Comparison of ENCODE assay signal across 11 cellular contexts in the genomic region with DNA sequence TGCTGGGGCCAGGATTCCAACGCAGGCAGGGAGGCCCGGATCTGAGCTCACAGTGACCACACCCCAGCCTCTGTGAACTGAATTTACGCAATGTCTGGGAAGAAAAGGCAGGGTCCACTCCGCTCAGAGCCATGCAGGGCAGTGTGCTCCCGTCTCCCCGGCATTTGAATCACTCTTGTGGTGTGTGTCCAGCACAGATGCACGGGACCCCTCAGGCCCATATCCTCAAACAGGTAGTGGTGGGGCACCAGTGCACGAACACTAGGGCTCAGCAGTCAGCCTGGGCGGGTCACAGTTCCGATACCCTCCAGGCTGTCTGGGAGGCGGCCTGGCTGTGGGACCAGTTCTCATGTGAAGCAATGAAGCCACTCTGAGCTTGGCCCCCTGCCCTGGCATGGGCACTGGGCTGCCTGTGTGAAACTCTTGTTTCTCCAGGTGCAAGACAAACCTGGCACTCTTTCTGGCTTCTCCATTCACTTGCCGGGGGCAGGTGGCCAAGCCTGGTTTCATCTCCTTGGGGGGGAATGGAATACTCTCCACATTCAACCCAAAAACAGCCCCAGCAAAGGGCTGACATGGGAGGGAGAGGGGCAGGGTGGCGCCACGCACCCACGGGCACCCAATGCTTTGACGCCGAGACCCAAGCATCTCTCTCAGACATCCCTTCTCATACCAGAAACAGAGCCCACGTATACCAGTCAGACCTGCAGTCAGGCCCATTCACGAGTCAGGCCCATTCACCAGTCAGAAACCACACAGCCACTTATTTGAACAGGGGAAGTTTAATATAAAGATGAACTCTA. TPM values are rescaled to one million over a fixed set of nuclear protein-coding genes. Genes with fewer than 3 reads are reported as not detected.
DNase-seq lines count a peak whose midpoint lies in the region; ATAC-seq and TF ChIP-seq lines count a peak whose summit lies in the region.
"Had no signal": no experiment of that assay in that cellular context is flagged by ENCODE, and none has a peak within 500 bp of the region (broad histone marks: within the 10 kb centered on the region; RNA-seq: fewer than 3 reads in every experiment).

No MANE protein-coding gene starts in this region.

- 87% methylated on average over 12 of the region's 19 CpGs for WGBS in mesenchymal stem cell
- WGBS in upper lobe of left lung, 2 donors, result 75 to 76% methylated on average over 12 to 19 of the region's 19 CpGs

- H3K4ac ChIP-seq in mesenchymal stem cell (ENCODE audit: low read depth in 1 of 2, low read length in 2 of 2), result no peak overlapping the region

- H3K27ac ChIP-seq in mesenchymal stem cell (ENCODE audit: low read length, poor library complexity, severe bottlenecking) (no peak overlapping the region), upper lobe of left lung (peak overlapping the region in 2 of 4 donors; percentile 40 to 68)
- H3K27ac ChIP-seq: WERI-Rb-1 had no signal

- H3K4me2 ChIP-seq in mesenchymal stem cell (ENCODE audit: low read length, poor library complexity, severe bottlenecking), result no peak overlapping the region

- H3K4me3 ChIP-seq in epithelial cell of esophagus (ENCODE audit: low read length) (no peak overlapping the region), mesenchymal stem cell (ENCODE audit: insufficient read depth in 1 of 2, low read depth in 1 of 2, low read length in 2 of 2) (no peak overlapping the region), upper lobe of left lung (no peak overlapping the region)

- H3K27me3 ChIP-seq in mesenchymal stem cell (ENCODE audit: control insufficient read depth in 1 of 2, insufficient read depth in 1 of 2, low read length in 2 of 2) (peaks cover 3 to 17% of the 10 kb centered on the region in 2 experiments), upper lobe of left lung (no peaks in the 10 kb centered on the region)

- no peak overlapping the region for H3K23ac ChIP-seq in mesenchymal stem cell (ENCODE audit: low read length in 2 of 2)

- H4K8ac ChIP-seq in mesenchymal stem cell (ENCODE audit: low read length), result no peak overlapping the region

- ATAC-seq in upper lobe of left lung (ENCODE audit: low FRiP score in 2 of 2), result peak; percentile 67 to 92
- ATAC-seq: activated T-cell treated with anti-CD3 and anti-CD28 coated beads, Interleukin-2, amount 50 U/mL, for 4 hours had no signal

- no peak overlapping the region for H2AFZ ChIP-seq in mesenchymal stem cell (ENCODE audit: low read depth, low read length)

- no peak overlapping the region for H2BK15ac ChIP-seq in mesenchymal stem cell (ENCODE audit: low read depth, poor library complexity, severe bottlenecking)

- H3K9ac ChIP-seq in mesenchymal stem cell (ENCODE audit: low read length), result no peak overlapping the region

- no peak for TF ChIP-seq EP300 in upper lobe of left lung (IDR thresholded peaks at IDR 0.05)

- no peak for TF ChIP-seq POLR2A in upper lobe of left lung (IDR thresholded peaks at IDR 0.05)

- H2BK5ac ChIP-seq in mesenchymal stem cell (ENCODE audit: low read depth, low read length, poor library complexity, severe bottlenecking), result no peak overlapping the region

- H3K79me1 ChIP-seq in mesenchymal stem cell (replicated peaks; ENCODE audit: low read length, poor library complexity, severe bottlenecking), result peaks cover 3% of the 10 kb centered on the region

- no peaks in the 10 kb centered on the region for H3K9me3 ChIP-seq in mesenchymal stem cell (ENCODE audit: control insufficient read depth, low read length)
- no peaks in the 10 kb centered on the region for H3K9me3 ChIP-seq in upper lobe of left lung

- H2BK12ac ChIP-seq in mesenchymal stem cell (ENCODE audit: low read length in 2 of 2), result no peak overlapping the region

- peaks cover 11 to 43% of the 10 kb centered on the region in 2 experiments for H3K36me3 ChIP-seq in mesenchymal stem cell (ENCODE audit: control insufficient read depth in 1 of 2, insufficient read depth in 2 of 2, low read depth in 1 of 2, low read length in 2 of 2)
- peaks cover 3 to 39% (median 27%) of the 10 kb centered on the region in 4 donors for H3K36me3 ChIP-seq in upper lobe of left lung

- H3K14ac ChIP-seq in mesenchymal stem cell (ENCODE audit: low read length in 2 of 2), result peak overlapping the region in 1 of 2 experiments; percentile 76

- no peaks in the 10 kb centered on the region for H3K4me1 ChIP-seq in mesenchymal stem cell (ENCODE audit: control insufficient read depth, insufficient read depth, low read depth, low read length)
- peaks cover 3 to 10% (median 6%) of the 10 kb centered on the region in 4 donors for H3K4me1 ChIP-seq in upper lobe of left lung

- no peak overlapping the region for H2AK5ac ChIP-seq in mesenchymal stem cell (ENCODE audit: low read length, severe bottlenecking)

- no peak overlapping the region for H4K91ac ChIP-seq in mesenchymal stem cell (ENCODE audit: low read length)

- DNase-seq in SKM-1 treated with dmso at 0.1 percent for 144 hours (lab: John Stamatoyannopoulos, UW; ENCODE audit: unreplicated experiment), result peak; percentile 48
- DNase-seq in SKM-1 (lab: John Stamatoyannopoulos, UW; ENCODE audit: unreplicated experiment), result no peak
- DNase-seq in epithelial cell of esophagus (ENCODE audit: low read depth), result peak; percentile 43
- peak; percentile 22 for DNase-seq in mesenchymal stem cell
- DNase-seq in upper lobe of left lung, result peak; percentile 57 to 79
- no peak for DNase-seq in pons (ENCODE audit: low spot score)
- DNase-seq in NCI-H1694 (lab: John Stamatoyannopoulos, UW), result no peak
- DNase-seq in NCI-H128 (lab: John Stamatoyannopoulos, UW; ENCODE audit: unreplicated experiment), result no peak
- DNase-seq: activated T-cell treated with anti-CD3 and anti-CD28 coated beads, Interleukin-2, amount 50 U/mL, for 4 hours; NCI-H1694 treated with DMSO at 0.1 percent for 48 hours; WERI-Rb-1 had no signal

- H2BK120ac ChIP-seq in mesenchymal stem cell (ENCODE audit: low read depth, low read length), result no peak overlapping the region

- no peak for TF ChIP-seq CTCF in epithelial cell of esophagus (IDR thresholded peaks at IDR 0.05; ENCODE audit: insufficient read depth, low read depth, low read length, missing control alignments)
- no peak for TF ChIP-seq CTCF in upper lobe of left lung (IDR thresholded peaks at IDR 0.05)

- no peak overlapping the region for H3K18ac ChIP-seq in mesenchymal stem cell (ENCODE audit: low read depth in 1 of 2, low read length in 2 of 2)

RNA-seq across cellular contexts. Expression of a gene that starts 14.3 kb away (rescaled TPM):
- 307 TPM for polyA plus RNA-seq in mesenchymal stem cell (2013, experiment 1 of 2)
- 298 TPM for polyA plus RNA-seq in mesenchymal stem cell (2013, experiment 2 of 2)
- total RNA-seq in upper lobe of left lung, result 10 to 100 TPM in 5 of 6 donors, 1 to 10 TPM in 1; 5.2 to 96.1 (median 66.4) TPM

RNA-seq across cellular contexts. Expression of a gene that starts 19.2 kb away (rescaled TPM):
- 42.5 TPM for polyA plus RNA-seq in mesenchymal stem cell (2013, experiment 1 of 2)
- 39.8 TPM for polyA plus RNA-seq in mesenchymal stem cell (2013, experiment 2 of 2)
- total RNA-seq in upper lobe of left lung, result 100 to 1,000 TPM in 2 of 6 donors, 10 to 100 TPM in 4; 46.8 to 248 (median 79.5) TPM

Comparison
In these comparisons a context has a peak if more than half of its experiments do, and no peak if none do; other contexts are left out.
1. DNase-seq: peak in SKM-1 treated with dmso at 0.1 percent for 144 hours (single experiment), epithelial cell of esophagus (single experiment), mesenchymal stem cell (single experiment) and upper lobe of left lung (2 of 2); none in SKM-1 (single experiment), pons (single experiment), NCI-H1694 (single experiment) and NCI-H128 (single experiment).